In the genomic region with DNA sequence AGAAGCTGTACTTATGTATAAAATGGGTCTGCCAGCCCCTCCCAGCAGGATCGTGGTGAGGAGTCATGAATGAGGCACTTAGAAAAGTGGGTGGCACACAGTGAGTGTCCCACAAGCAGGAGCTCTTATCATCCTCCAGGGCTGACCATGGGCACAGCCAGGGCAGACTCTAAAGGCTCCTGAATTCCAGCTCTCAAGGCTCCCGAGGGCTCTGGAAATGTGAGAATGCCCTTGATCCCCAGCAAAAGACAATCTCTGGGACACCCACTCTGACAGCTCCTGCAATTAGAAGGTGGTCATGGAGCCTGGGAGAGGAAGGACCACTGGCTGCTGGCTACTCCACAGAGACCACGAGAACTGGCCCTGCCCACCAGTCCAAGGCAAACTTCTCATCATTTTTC, we compare ENCODE assay signal across 20 cellular contexts. TPM values are rescaled to one million over a fixed set of nuclear protein-coding genes. Genes with fewer than 3 reads are reported as not detected.
DNase-seq lines count a peak whose midpoint lies in the region; ATAC-seq and TF ChIP-seq lines count a peak whose summit lies in the region.
"Had no signal": no experiment of that assay in that cellular context is flagged by ENCODE, and none has a peak within 500 bp of the region (broad histone marks: within the 10 kb centered on the region; RNA-seq: fewer than 3 reads in every experiment).

No MANE protein-coding gene starts in this region.

- no peaks in the 10 kb centered on the region for H3K27me3 Mint-ChIP-seq in neural crest cell (ENCODE audit: low read depth)

- H3K4me3 ChIP-seq in vagina, result peak overlapping the region in 1 of 2 donors; percentile 11

- H3K36me3 Mint-ChIP-seq in neural crest cell (ENCODE audit: low read depth), result no peaks in the 10 kb centered on the region
- H3K36me3 Mint-ChIP-seq: CD8-positive, alpha-beta memory T cell had no signal

- intact Hi-C loops in Right ventricle myocardium superior (cut with DNase I) (loop anchor here (10.0 kb wide), 1 partner anchor 109 kb away; no protein-coding TSS in a partner anchor), Right ventricle myocardium inferior (cut with DNase I) (loop anchor here (2.0 to 10.0 kb wide), 3 partner anchors 41 to 161 kb away; no protein-coding TSS in a partner anchor), left ventricle myocardium superior (cut with micrococcal nuclease) (no loop called here), vagina (cut with DNase I) (no loop called here)

- H3K27ac Mint-ChIP-seq in neural crest cell (ENCODE audit: unreplicated experiment), result no peak overlapping the region

- no peaks in the 10 kb centered on the region for H3K27me3 ChIP-seq in vagina

- peak overlapping the region; percentile 23 for H3K4me3 Mint-ChIP-seq in neural crest cell
- H3K4me3 Mint-ChIP-seq: stimulated activated naive CD8-positive, alpha-beta T cell treated with anti-CD3 and anti-CD28 coated beads, Interleukin-15, amount 100 ng/mL, for 72 hours had no signal

- no peaks in the 10 kb centered on the region for H3K9me3 Mint-ChIP-seq in neural crest cell
- H3K9me3 Mint-ChIP-seq: CD8-positive, alpha-beta memory T cell; stimulated activated naive CD8-positive, alpha-beta T cell treated with anti-CD3 and anti-CD28 coated beads, Interleukin-15, amount 100 ng/mL, for 72 hours had no signal

- peak overlapping the region; percentile 86 for H3K27ac ChIP-seq in vagina
- H3K27ac ChIP-seq: HL-60 had no signal

- TF ChIP-seq CTCF in neural crest cell (conservative IDR thresholded peaks at IDR 0.05), result no peak
- no peak for TF ChIP-seq CTCF in vagina (IDR thresholded peaks at IDR 0.05)

- H3K9me3 ChIP-seq in vagina, result no peaks in the 10 kb centered on the region
- H3K9me3 ChIP-seq: colonic mucosa, spleen had no signal

- no peaks in the 10 kb centered on the region for H3K36me3 ChIP-seq in vagina
- H3K36me3 ChIP-seq: colonic mucosa, spleen had no signal

- peaks cover 64% of the 10 kb centered on the region for H3K4me1 ChIP-seq in vagina
- H3K4me1 ChIP-seq: colonic mucosa had no signal

- H3K4me1 Mint-ChIP-seq in neural crest cell, result peaks cover 28% of the 10 kb centered on the region

- ATAC-seq in Right ventricle myocardium superior (ENCODE audit: poor library complexity) (peak; percentile 30), Right ventricle myocardium inferior (no peak), left ventricle myocardium superior (peak; percentile 26)
- ATAC-seq: stimulated activated naive CD8-positive, alpha-beta T cell treated with anti-CD3 and anti-CD28 coated beads, Interleukin-15, amount 100 ng/mL, for 72 hours had no signal

- TF ChIP-seq POLR2A in vagina (IDR thresholded peaks at IDR 0.05), result no peak

- DNase-seq in Right ventricle myocardium superior (no peak), Right ventricle myocardium inferior (ENCODE audit: missing footprints) (no peak), left ventricle myocardium superior (no peak), neural crest cell (ENCODE audit: low read depth, low spot score) (no peak), vagina (ENCODE audit: extremely low spot score in 2 of 2) (peak; percentile 85 to 86), NCI-H2196 treated with DMSO at 0.1 percent for 48 hours (lab: John Stamatoyannopoulos, UW; ENCODE audit: unreplicated experiment) (no peak), DMS79 treated with DMSO at 0.1 percent for 48 hours (lab: John Stamatoyannopoulos, UW) (no peak)
- DNase-seq in stimulated activated naive CD4-positive, alpha-beta T cell treated with Interleukin-2 at 50 U/mL for 16 hours (lab: John Stamatoyannopoulos, UW), result no peak
- DNase-seq: amniotic stem cell; CD8-positive, alpha-beta memory T cell; colonic mucosa; erythroblast; hypothalamus; NCI-H1436 treated with DMSO at 0.1 percent for 48 hours; NCI-H446; spleen; stimulated activated naive CD8-positive, alpha-beta T cell treated with anti-CD3 and anti-CD28 coated beads, Interleukin-15, amount 100 ng/mL, for 72 hours had no signal

RNA-seq across cellular contexts. Expression of a gene that starts 1.6 kb away (rescaled TPM):
- total RNA-seq in Right ventricle myocardium superior (22.4 TPM), Right ventricle myocardium inferior (21.8 TPM), left ventricle myocardium superior (12.2 TPM), neural crest cell (2.2 and 2.3 TPM in 2 replicates), vagina (14.0 TPM)

RNA-seq across cellular contexts. Expression of a gene that starts 20.1 kb away (rescaled TPM):
- total RNA-seq in Right ventricle myocardium superior (not detected), Right ventricle myocardium inferior (not detected), left ventricle myocardium superior (not detected), neural crest cell (not detected in 2 replicates), vagina (not detected)
- total RNA-seq: A673; CD8-positive, alpha-beta memory T cell; colonic mucosa; liver; spleen had no signal

Comparison
In these comparisons a context has a peak if more than half of its experiments do, and no peak if none do; other contexts are left out.
1. intact Hi-C loops: an anchor here in Right ventricle myocardium superior (10.0 kb wide) and Right ventricle myocardium inferior (2.0 to 10.0 kb wide); none called in left ventricle myocardium superior and vagina.
2. DNase-seq: peak in vagina (2 of 2); none in Right ventricle myocardium superior (single experiment), Right ventricle myocardium inferior (single experiment), left ventricle myocardium superior (single experiment), neural crest cell (single experiment), stimulated activated naive CD4-positive, alpha-beta T cell treated with Interleukin-2 at 50 U/mL for 16 hours (single experiment), NCI-H2196 treated with DMSO at 0.1 percent for 48 hours (single experiment) and DMS79 treated with DMSO at 0.1 percent for 48 hours (single experiment).